ENCODE assay signal across 8 cellular contexts in genomic region chr13:23921451-23921888, GRCh38. TPM values are rescaled to one million over a fixed set of nuclear protein-coding genes. Genes with fewer than 3 reads are reported as not detected.
DNase-seq lines count a peak whose midpoint lies in the region; ATAC-seq and TF ChIP-seq lines count a peak whose summit lies in the region.

No MANE protein-coding gene starts in this region.

- peak; percentile 52 for TF ChIP-seq CTCF in GM10248 (IDR thresholded peaks at IDR 0.05; ENCODE audit: control extremely low read depth, extremely low read depth, low read depth, missing control alignments)
- peak; percentile 39 to 70 (median 63) for TF ChIP-seq CTCF in adrenal gland (IDR thresholded peaks at IDR 0.05)
- peak; percentile 38 to 54 for TF ChIP-seq CTCF in suprapubic skin (IDR thresholded peaks at IDR 0.05)

- no peak overlapping the region for H3K27ac ChIP-seq in adrenal gland
- H3K27ac ChIP-seq in suprapubic skin: no peak overlapping the region

- WGBS in adrenal gland, 4 donors: 14 to 18% (median 17%) methylated on average over 2 of the region's 2 CpGs
- WGBS in suprapubic skin: 10% methylated on average over 2 of the region's 2 CpGs

- H3K36me3 ChIP-seq in adrenal gland (replicated peaks in 1 of 2) (no peaks in the 10 kb centered on the region), suprapubic skin (no peaks in the 10 kb centered on the region)

- TF ChIP-seq POLR2A in adrenal gland (IDR thresholded peaks at IDR 0.05) (no peak), suprapubic skin (IDR thresholded peaks at IDR 0.05) (no peak)

- DNase-seq in A172 (ENCODE audit: low spot score) (peak; percentile 40), GM10248 (ENCODE audit: extremely low spot score) (no peak), NCI-H1930 (lab: John Stamatoyannopoulos, UW) (peak; percentile 22 to 57), adrenal gland (no peak), iPS DF 4.7 (ENCODE audit: extremely low read depth, low spot score) (peak; percentile 76), suprapubic skin (ENCODE audit: low spot score in 2 of 2) (no peak)

- POLR2A ChIA-PET in GM10248 (lab: Yijun Ruan, JAX): no interaction called here

- H3K9me3 ChIP-seq in adrenal gland (replicated peaks in 1 of 3) (no peaks in the 10 kb centered on the region), suprapubic skin (no peaks in the 10 kb centered on the region)

- H3K27me3 ChIP-seq in adrenal gland (no peaks in the 10 kb centered on the region), suprapubic skin (no peaks in the 10 kb centered on the region)

- H3K4me3 ChIP-seq in adrenal gland (no peak overlapping the region), suprapubic skin (no peak overlapping the region)

- ATAC-seq in HG03469 (IDR thresholded peaks at IDR 0.05; ENCODE audit: unreplicated experiment): no peak
- no peak for ATAC-seq in GM19455 (IDR thresholded peaks at IDR 0.05; ENCODE audit: unreplicated experiment)

- H3K4me1 ChIP-seq in adrenal gland (replicated peaks in 1 of 2): no peaks in the 10 kb centered on the region
- H3K4me1 ChIP-seq in suprapubic skin: no peaks in the 10 kb centered on the region

- intact Hi-C loops in adrenal gland (cut with DNase I): loop anchor here in 1 of 2 donors (5.0 kb wide), 1 partner anchor 301 kb away; no protein-coding TSS in a partner anchor

- no peak for TF ChIP-seq EP300 in suprapubic skin (IDR thresholded peaks at IDR 0.05)

- CTCF ChIA-PET in GM10248 (lab: Yijun Ruan, JAX): interaction anchor here (0.6 to 5.2 kb wide), 21 partner anchors 9 to 309 kb away, joined by 3 to 40 read pairs (median 4); partner anchors contain the start of gene MIPEP

RNA-seq across cellular contexts. Expression of gene C1QTNF9B, which starts 24.2 kb away (rescaled TPM):
- not detected in 2 replicates for total RNA-seq in A172 (2014; rRNA removed; shearing (Covaris generic))
- not detected for total RNA-seq in adrenal gland
- under 1 TPM in 1 of 3 donors, not detected in 2; 0.24 TPM for polyA plus RNA-seq in adrenal gland
- 1 to 10 TPM in 1 of 4 donors, not detected in 3; 1.1 TPM for total RNA-seq in suprapubic skin

RNA-seq across cellular contexts. Expression of gene MIPEP, which starts 32.3 kb away (rescaled TPM):
- 25.7 and 41.6 TPM in 2 replicates for total RNA-seq in A172 (2014; rRNA removed; shearing (Covaris generic))
- 10 to 100 TPM; 13.9 to 28.6 (median 19.5) TPM for total RNA-seq in adrenal gland
- 10 to 100 TPM; 17.5 to 23.2 (median 21.7) TPM for polyA plus RNA-seq in adrenal gland
- total RNA-seq in suprapubic skin: 10 to 100 TPM; 26.3 to 51.4 (median 37.6) TPM

Comparison
In these comparisons a context has a peak if more than half of its experiments do, and no peak if none do; other contexts are left out.
1. DNase-seq: peak in A172 (single experiment), NCI-H1930 (2 of 2) and iPS DF 4.7 (single experiment); none in GM10248 (single experiment), adrenal gland (0 of 7) and suprapubic skin (0 of 2).
2. Peak in every context shown above with its lines, with median percentiles within 50 percentile points of each other: CTCF ChIP-seq.